ENCODE assay signal across 11 cellular contexts in the genomic region with DNA sequence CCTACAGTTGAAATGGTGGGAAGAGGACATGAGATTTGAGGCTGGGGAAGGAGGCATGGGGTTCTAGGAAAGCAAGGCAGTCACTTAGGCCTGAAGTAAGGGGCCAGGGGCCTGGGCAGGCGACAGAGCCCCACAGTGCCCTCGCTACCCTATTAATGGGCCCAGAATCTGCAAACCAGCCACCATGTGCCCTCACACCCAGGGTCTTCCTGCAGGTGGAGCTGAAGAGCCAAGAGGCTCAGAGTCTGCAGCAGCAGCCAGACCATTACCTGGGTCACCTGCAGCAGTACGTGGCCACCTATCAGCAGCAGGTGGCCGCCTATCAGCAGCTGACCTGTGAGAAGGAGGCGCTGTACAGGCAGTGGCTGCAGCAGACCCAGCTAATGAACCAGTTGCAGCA. TPM values are rescaled to one million over a fixed set of nuclear protein-coding genes. Genes with fewer than 3 reads are reported as not detected.
"Had no signal": no experiment of that assay in that cellular context is flagged by ENCODE, and none has a peak within 500 bp of the region (broad histone marks: within the 10 kb centered on the region; RNA-seq: fewer than 3 reads in every experiment).

No MANE protein-coding gene starts in this region.

RNA-seq across cellular contexts. Expression of a gene that starts 8.1 kb away (rescaled TPM):
- total RNA-seq: activated T-cell treated with anti-CD3 and anti-CD28 coated beads, Interleukin-2, amount 50 U/mL, for 4 hours; bronchial epithelial cell; frontal cortex had no signal

RNA-seq across cellular contexts. Expression of a gene that starts 28.6 kb away (rescaled TPM):
- total RNA-seq: activated CD8-positive, alpha-beta T cell treated with anti-CD3 and anti-CD28 coated beads for 36 hours; activated T-cell treated with anti-CD3 and anti-CD28 coated beads, Interleukin-2, amount 50 U/mL, for 4 hours; activated T-helper 17 cell treated with anti-CD3 and anti-CD28 coated beads, Interleukin-2, amount 50 U/mL, for 72 hours; astrocyte; bronchial epithelial cell; cardiac septum; cerebellum; endothelial cell of umbilical vein; esophagus mucosa; frontal cortex; T-helper 17 cell had no signal
